Comparison of ENCODE assay signal across 27 cellular contexts in genomic region chr4:169682360-169683047, GRCh38.
DNase-seq lines count a peak whose midpoint lies in the region; ATAC-seq, FAIRE-seq and TF ChIP-seq lines count a peak whose summit lies in the region.
"Had no signal": no experiment of that assay in that cellular context is flagged by ENCODE, and none has a peak within 500 bp of the region (broad histone marks: within the 10 kb centered on the region; RNA-seq: fewer than 3 reads in every experiment).

No MANE protein-coding gene starts in this region.

- intact Hi-C loops in left lung (cut with DNase I), result no loop called here

- H3K4me3 ChIP-seq in cardiac fibroblast (replicated peaks in 1 of 2; ENCODE audit: low read depth in 2 of 2, low read length in 2 of 2), result no peak overlapping the region
- H3K4me3 ChIP-seq in left lung, result no peak overlapping the region
- H3K4me3 ChIP-seq: dorsolateral prefrontal cortex, GM23338, vagina had no signal

- no peaks in the 10 kb centered on the region for H3K27me3 ChIP-seq in left lung
- H3K27me3 ChIP-seq: dorsolateral prefrontal cortex, vagina had no signal

- TF ChIP-seq CTCF in D721Med (IDR thresholded peaks at IDR 0.05; ENCODE audit: insufficient read depth, missing control alignments) (no peak), cardiac fibroblast (IDR thresholded peaks at IDR 0.05; ENCODE audit: low read depth, low read length) (no peak), left lung (IDR thresholded peaks at IDR 0.05) (no peak)

- no peak for DNase-seq in D721Med (ENCODE audit: insufficient read length, low spot score)
- DNase-seq in cardiac fibroblast (ENCODE audit: low read depth in 2 of 2), result peak; percentile 43 to 55
- no peak for DNase-seq in left lung
- DNase-seq: aorta; caudate nucleus; CD8-positive, alpha-beta memory T cell; DMS53; dorsolateral prefrontal cortex; GDM1; hypothalamus; islet precursor cell; natural killer cell; NCI-H1092; NCI-H187 treated with DMSO at 0.1 percent for 48 hours; NCI-H69; stimulated activated CD4-positive, alpha-beta T cell treated with anti-CD3 and anti-CD28 coated beads, Interleukin-4, amount 100 ng/mL, for 24 hours; stimulated activated naive CD4-positive, alpha-beta T cell; T-helper 9 cell had no signal

- ATAC-seq in left lung (peak; percentile 26), GM19351 (IDR thresholded peaks at IDR 0.05; ENCODE audit: unreplicated experiment) (no peak), GM18907 (IDR thresholded peaks at IDR 0.05; ENCODE audit: unreplicated experiment) (no peak), HG02610 (IDR thresholded peaks at IDR 0.05; ENCODE audit: unreplicated experiment) (no peak)
- ATAC-seq: activated T-helper 17 cell treated with anti-CD3 and anti-CD28 coated beads, Interleukin-2, amount 50 U/mL, for 72 hours; GM23338; natural killer cell; WTC11 had no signal

- H3K9me3 ChIP-seq in left lung, result no peaks in the 10 kb centered on the region
- H3K9me3 ChIP-seq: vagina had no signal

- H3K36me3 ChIP-seq in left lung, result peaks cover 0 to 9% of the 10 kb centered on the region in 2 donors

- FAIRE-seq in D721Med (lab: Jason Lieb, UNC), result peak; percentile 46

- no peak overlapping the region for H3K27ac ChIP-seq in left lung
- H3K27ac ChIP-seq: epithelial cell of prostate, vagina had no signal

- TF ChIP-seq EP300 in Ishikawa (IDR thresholded peaks at IDR 0.05; ENCODE audit: borderline replicate concordance), result no peak

- no peaks in the 10 kb centered on the region for H3K4me1 ChIP-seq in left lung
- H3K4me1 ChIP-seq: vagina had no signal

- TF ChIP-seq RAD21 in Ishikawa (IDR thresholded peaks at IDR 0.05; ENCODE audit: low read depth), result no peak

TF ChIP-seq in Ishikawa, 13 proteins besides CTCF, POLR2A, EP300 and RAD21:
- peak; percentile 35; the same call in 1 of the 2 replicates for TF ChIP-seq CEBPB (IDR thresholded peaks at IDR 0.05)
- no peak for TF ChIP-seq REST (IDR thresholded peaks at IDR 0.05; ENCODE audit: low read depth)

Comparison
In these comparisons a context has a peak if more than half of its experiments do, and no peak if none do; other contexts are left out.
1. DNase-seq: peak in cardiac fibroblast (2 of 2); none in D721Med (single experiment) and left lung (0 of 2).